21 cellular contexts compared by ENCODE assay signal in the genomic region with DNA sequence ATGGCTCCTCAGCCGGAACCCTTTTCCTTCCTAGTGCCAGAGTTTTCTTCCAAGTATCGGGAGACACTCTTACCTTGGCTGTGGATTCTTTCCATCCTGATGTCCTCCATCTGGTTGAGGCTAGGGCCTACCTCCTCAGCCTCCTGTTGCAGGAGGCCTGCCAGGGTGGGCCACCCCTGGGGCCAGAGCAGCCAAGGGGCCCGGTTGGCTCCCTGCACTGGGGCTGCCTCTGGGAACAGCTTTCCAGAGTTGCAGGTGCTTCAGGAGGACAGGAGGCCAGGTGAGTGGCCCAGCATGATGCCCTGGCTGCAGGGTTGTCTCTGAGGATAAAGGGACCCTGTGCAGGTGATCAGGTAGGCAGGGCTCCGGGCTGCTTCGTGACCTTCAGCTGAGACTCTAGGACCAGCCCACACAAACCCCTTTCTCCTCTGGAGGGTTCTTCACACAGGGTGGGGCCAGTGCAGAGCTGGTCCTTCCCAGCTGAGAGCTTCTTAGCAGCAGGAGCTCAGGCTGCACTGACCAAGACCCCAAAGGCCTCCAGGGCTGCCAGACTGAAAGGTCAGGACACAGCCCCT. TPM values are rescaled to one million over a fixed set of nuclear protein-coding genes. Genes with fewer than 3 reads are reported as not detected.
A peak's percentile ranks its signal among the peaks of the same experiment; 100 is the strongest.
DNase-seq lines count a peak whose midpoint lies in the region; ATAC-seq lines count a peak whose summit lies in the region.
"Had no signal": no experiment of that assay in that cellular context is flagged by ENCODE, and none has a peak within 500 bp of the region (broad histone marks: within the 10 kb centered on the region; RNA-seq: fewer than 3 reads in every experiment).

No MANE protein-coding gene starts in this region.

- no peak overlapping the region for H3K4me3 ChIP-seq in trophoblast cell (ENCODE audit: low read depth, low read length)
- H3K4me3 ChIP-seq: A549, BLaER1 had no signal

- no peak overlapping the region for H3K27ac ChIP-seq in trophoblast cell (ENCODE audit: low read depth, low read length)
- H3K27ac ChIP-seq: 22Rv1, A549, BLaER1, HL-60 had no signal

- H4K8ac ChIP-seq in trophoblast cell (ENCODE audit: low read depth, low read length): no peak overlapping the region

- no peak overlapping the region for H4K12ac ChIP-seq in trophoblast cell (ENCODE audit: low read depth, low read length)

- H3K27me3 ChIP-seq in trophoblast cell (ENCODE audit: insufficient read depth, low read length): no peaks in the 10 kb centered on the region
- H3K27me3 ChIP-seq: BLaER1 had no signal

- peak overlapping the region; percentile 28 for H2BK12ac ChIP-seq in trophoblast cell (ENCODE audit: low read length)

- H3K36me3 ChIP-seq in trophoblast cell (ENCODE audit: control insufficient read depth in 1 of 2, insufficient read depth in 2 of 2, low read length in 2 of 2): peaks cover 0 to 3% of the 10 kb centered on the region in 2 experiments
- H3K36me3 ChIP-seq: BLaER1 had no signal

- ATAC-seq in left cardiac atrium: no peak
- peak; percentile 24 for ATAC-seq in stimulated activated memory B cell treated with anti-CD40 and anti-IgM and Interleukin-4, amounts not matched to agents 10 μg/mL and 1 μg/mL and 100 μg/mL, for 72 hours
- ATAC-seq: A549, HCT116 had no signal

- H3K79me2 ChIP-seq in trophoblast cell (ENCODE audit: control insufficient read depth, insufficient read depth, low read length, poor library complexity): peaks cover 2% of the 10 kb centered on the region

- intact Hi-C loops in cardiac septum (cut with DNase I): no loop called here
- intact Hi-C loops in left cardiac atrium (cut with DNase I): no loop called here

- H2BK120ac ChIP-seq in trophoblast cell (ENCODE audit: insufficient read depth, low read length, poor library complexity): peak overlapping the region; percentile 4

- peak overlapping the region; percentile 11 for H3K14ac ChIP-seq in trophoblast cell (ENCODE audit: low read length)

- WGBS in trophoblast cell (ENCODE audit: extremely low coverage, insufficient coverage, insufficient read length): no CpG with 5 or more reads among the region's 5 CpGs

- H3K4me1 Mint-ChIP-seq in stimulated activated memory B cell treated with anti-CD40 and anti-IgM and Interleukin-4, amounts not matched to agents 10 μg/mL and 1 μg/mL and 100 μg/mL, for 72 hours: no peaks in the 10 kb centered on the region
- H3K4me1 Mint-ChIP-seq: CD14-positive monocyte; CD4-positive, alpha-beta memory T cell had no signal

- H2AFZ ChIP-seq in trophoblast cell (ENCODE audit: insufficient read depth, low read length, poor library complexity): no peak overlapping the region

- no peak overlapping the region for H3K23ac ChIP-seq in trophoblast cell (ENCODE audit: low read length)

- peak overlapping the region; percentile 6 for H4K91ac ChIP-seq in trophoblast cell (ENCODE audit: low read depth, low read length)

- no peak overlapping the region for H3K4ac ChIP-seq in trophoblast cell (ENCODE audit: low read depth, low read length)

- H3K18ac ChIP-seq in trophoblast cell (ENCODE audit: low read length): no peak overlapping the region

- H3K4me3 Mint-ChIP-seq in stimulated activated memory B cell treated with anti-CD40 and anti-IgM and Interleukin-4, amounts not matched to agents 10 μg/mL and 1 μg/mL and 100 μg/mL, for 72 hours: no peak overlapping the region
- H3K4me3 Mint-ChIP-seq: CD14-positive monocyte; CD4-positive, alpha-beta memory T cell; HFFc6 had no signal

- peak; percentile 54 for DNase-seq in cardiac septum (ENCODE audit: low spot score)
- no peak for DNase-seq in left cardiac atrium
- DNase-seq in trophoblast cell: no peak
- DNase-seq in AML-193 (lab: John Stamatoyannopoulos, UW): no peak
- DNase-seq in ureter (ENCODE audit: low spot score): no peak
- no peak for DNase-seq in activated CD8-positive, alpha-beta memory T cell treated with anti-CD3 and anti-CD28 coated beads for 24 hours
- DNase-seq: CD4-positive, alpha-beta memory T cell; DMS153; DMS79; GDM1; HFFc6 had no signal

- H3K9me3 ChIP-seq in trophoblast cell (ENCODE audit: insufficient read depth, low read depth, low read length): peaks cover 1% of the 10 kb centered on the region
- H3K9me3 ChIP-seq: A549, BLaER1 had no signal

- H3K9ac ChIP-seq in trophoblast cell (ENCODE audit: low read length): no peak overlapping the region
- H3K9ac ChIP-seq: BLaER1 had no signal

- H3K4me1 ChIP-seq in trophoblast cell (ENCODE audit: control insufficient read depth in 1 of 2, insufficient read depth in 2 of 2, low read length in 2 of 2): peaks cover 19 to 37% of the 10 kb centered on the region in 2 experiments
- H3K4me1 ChIP-seq: A549 had no signal

- H3K9me3 Mint-ChIP-seq in stimulated activated memory B cell treated with anti-CD40 and anti-IgM and Interleukin-4, amounts not matched to agents 10 μg/mL and 1 μg/mL and 100 μg/mL, for 72 hours: no peaks in the 10 kb centered on the region
- H3K9me3 Mint-ChIP-seq: CD14-positive monocyte, HFFc6 had no signal

- H2BK5ac ChIP-seq in trophoblast cell (ENCODE audit: low read depth, low read length, poor library complexity): no peak overlapping the region

- H3K27me3 Mint-ChIP-seq in stimulated activated memory B cell treated with anti-CD40 and anti-IgM and Interleukin-4, amounts not matched to agents 10 μg/mL and 1 μg/mL and 100 μg/mL, for 72 hours: peaks cover 33% of the 10 kb centered on the region

- H3K4me2 ChIP-seq in trophoblast cell (ENCODE audit: low read length): no peak overlapping the region
- H3K4me2 ChIP-seq: A549, BLaER1 had no signal

- H3K27ac Mint-ChIP-seq in stimulated activated memory B cell treated with anti-CD40 and anti-IgM and Interleukin-4, amounts not matched to agents 10 μg/mL and 1 μg/mL and 100 μg/mL, for 72 hours: no peak overlapping the region
- H3K27ac Mint-ChIP-seq: CD4-positive, alpha-beta memory T cell; HFFc6 had no signal

- peak overlapping the region; percentile 12 for H2AK5ac ChIP-seq in trophoblast cell (ENCODE audit: low read length)

- peaks cover 29% of the 10 kb centered on the region for H3K79me1 ChIP-seq in trophoblast cell (ENCODE audit: low read length)

- H3K36me3 Mint-ChIP-seq in stimulated activated memory B cell treated with anti-CD40 and anti-IgM and Interleukin-4, amounts not matched to agents 10 μg/mL and 1 μg/mL and 100 μg/mL, for 72 hours: no peaks in the 10 kb centered on the region
- H3K36me3 Mint-ChIP-seq: CD14-positive monocyte; CD4-positive, alpha-beta memory T cell had no signal

RNA-seq across cellular contexts. Expression of gene GPR78, which starts 5.3 kb away (rescaled TPM):
- total RNA-seq in cardiac septum (not detected), left cardiac atrium (under 1 TPM in 1 of 2 donors, not detected in 1; 0.06 TPM), ureter (1.4 TPM)
- 13.9 and 15.5 TPM in 2 replicates for polyA plus RNA-seq in trophoblast cell (2013)
- total RNA-seq: CD4-positive, alpha-beta memory T cell; Daoy; H4; HT1080 had no signal
- polyA plus RNA-seq: CD14-positive monocyte; CD4-positive, alpha-beta memory T cell had no signal

RNA-seq across cellular contexts. Expression of gene CPZ, which starts 17.7 kb away (rescaled TPM):
- total RNA-seq in cardiac septum (0.30 TPM), left cardiac atrium (1 to 10 TPM; 1.8 to 2.2 TPM), ureter (7.4 TPM)
- 41.6 and 41.8 TPM in 2 replicates for polyA plus RNA-seq in trophoblast cell (2013)
- total RNA-seq: CD4-positive, alpha-beta memory T cell; HT1080 had no signal
- polyA plus RNA-seq: CD14-positive monocyte; CD4-positive, alpha-beta memory T cell had no signal
